In the genomic region with DNA sequence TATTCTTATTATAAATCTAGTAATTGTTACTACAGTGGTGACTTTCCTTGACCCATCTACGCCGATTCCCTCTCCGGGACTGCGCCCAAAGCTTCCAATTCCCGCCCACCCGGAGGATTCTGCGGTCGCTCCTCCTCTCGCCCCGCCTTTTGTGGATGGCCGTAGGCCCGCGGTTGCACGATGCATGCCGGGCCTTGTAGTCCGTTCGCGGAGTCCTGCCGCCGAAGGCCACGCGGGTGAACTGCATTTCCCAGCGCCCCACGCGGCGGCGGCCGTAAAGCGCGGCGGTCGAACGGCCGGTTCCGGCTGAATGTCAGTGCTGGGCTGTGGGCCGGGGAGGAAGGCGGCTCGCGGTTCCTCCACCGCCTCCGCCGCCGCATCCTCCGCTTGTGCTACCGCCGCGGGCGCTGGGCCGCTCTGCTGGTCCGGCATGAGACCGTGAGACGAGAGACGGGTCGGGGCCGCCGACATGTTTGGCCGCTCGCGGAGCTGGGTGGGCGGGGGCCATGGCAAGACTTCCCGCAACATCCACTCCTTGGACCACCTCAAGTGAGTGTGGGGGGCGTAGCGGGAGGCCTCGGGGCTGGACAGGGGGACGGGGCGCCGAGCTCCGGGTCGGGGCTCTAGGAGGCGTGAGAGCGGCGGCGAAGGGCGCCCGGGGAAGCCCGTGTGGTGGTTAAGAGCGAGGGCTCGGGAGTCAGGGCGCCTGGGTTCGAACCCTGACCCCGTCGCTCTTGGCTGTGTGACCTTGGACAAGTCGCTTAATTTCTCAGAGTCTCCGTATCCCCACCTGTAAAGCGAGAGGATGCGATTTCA, we compare ENCODE assay signal across 1 cellular context.
TF ChIP-seq lines count a peak whose summit lies in the region.

A gene with protein sequence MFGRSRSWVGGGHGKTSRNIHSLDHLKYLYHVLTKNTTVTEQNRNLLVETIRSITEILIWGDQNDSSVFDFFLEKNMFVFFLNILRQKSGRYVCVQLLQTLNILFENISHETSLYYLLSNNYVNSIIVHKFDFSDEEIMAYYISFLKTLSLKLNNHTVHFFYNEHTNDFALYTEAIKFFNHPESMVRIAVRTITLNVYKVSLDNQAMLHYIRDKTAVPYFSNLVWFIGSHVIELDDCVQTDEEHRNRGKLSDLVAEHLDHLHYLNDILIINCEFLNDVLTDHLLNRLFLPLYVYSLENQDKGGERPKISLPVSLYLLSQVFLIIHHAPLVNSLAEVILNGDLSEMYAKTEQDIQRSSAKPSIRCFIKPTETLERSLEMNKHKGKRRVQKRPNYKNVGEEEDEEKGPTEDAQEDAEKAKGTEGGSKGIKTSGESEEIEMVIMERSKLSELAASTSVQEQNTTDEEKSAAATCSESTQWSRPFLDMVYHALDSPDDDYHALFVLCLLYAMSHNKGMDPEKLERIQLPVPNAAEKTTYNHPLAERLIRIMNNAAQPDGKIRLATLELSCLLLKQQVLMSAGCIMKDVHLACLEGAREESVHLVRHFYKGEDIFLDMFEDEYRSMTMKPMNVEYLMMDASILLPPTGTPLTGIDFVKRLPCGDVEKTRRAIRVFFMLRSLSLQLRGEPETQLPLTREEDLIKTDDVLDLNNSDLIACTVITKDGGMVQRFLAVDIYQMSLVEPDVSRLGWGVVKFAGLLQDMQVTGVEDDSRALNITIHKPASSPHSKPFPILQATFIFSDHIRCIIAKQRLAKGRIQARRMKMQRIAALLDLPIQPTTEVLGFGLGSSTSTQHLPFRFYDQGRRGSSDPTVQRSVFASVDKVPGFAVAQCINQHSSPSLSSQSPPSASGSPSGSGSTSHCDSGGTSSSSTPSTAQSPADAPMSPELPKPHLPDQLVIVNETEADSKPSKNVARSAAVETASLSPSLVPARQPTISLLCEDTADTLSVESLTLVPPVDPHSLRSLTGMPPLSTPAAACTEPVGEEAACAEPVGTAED (plus strand): TSS at position 316 of the 816 bp plus-strand sequence. CDS start 154 bp downstream, at position 470.

TF ChIP-seq in SK-N-SH, 30 proteins besides CTCF, POLR2A, EP300 and RAD21 (continued from another document):
- TF ChIP-seq, protein P1, sequence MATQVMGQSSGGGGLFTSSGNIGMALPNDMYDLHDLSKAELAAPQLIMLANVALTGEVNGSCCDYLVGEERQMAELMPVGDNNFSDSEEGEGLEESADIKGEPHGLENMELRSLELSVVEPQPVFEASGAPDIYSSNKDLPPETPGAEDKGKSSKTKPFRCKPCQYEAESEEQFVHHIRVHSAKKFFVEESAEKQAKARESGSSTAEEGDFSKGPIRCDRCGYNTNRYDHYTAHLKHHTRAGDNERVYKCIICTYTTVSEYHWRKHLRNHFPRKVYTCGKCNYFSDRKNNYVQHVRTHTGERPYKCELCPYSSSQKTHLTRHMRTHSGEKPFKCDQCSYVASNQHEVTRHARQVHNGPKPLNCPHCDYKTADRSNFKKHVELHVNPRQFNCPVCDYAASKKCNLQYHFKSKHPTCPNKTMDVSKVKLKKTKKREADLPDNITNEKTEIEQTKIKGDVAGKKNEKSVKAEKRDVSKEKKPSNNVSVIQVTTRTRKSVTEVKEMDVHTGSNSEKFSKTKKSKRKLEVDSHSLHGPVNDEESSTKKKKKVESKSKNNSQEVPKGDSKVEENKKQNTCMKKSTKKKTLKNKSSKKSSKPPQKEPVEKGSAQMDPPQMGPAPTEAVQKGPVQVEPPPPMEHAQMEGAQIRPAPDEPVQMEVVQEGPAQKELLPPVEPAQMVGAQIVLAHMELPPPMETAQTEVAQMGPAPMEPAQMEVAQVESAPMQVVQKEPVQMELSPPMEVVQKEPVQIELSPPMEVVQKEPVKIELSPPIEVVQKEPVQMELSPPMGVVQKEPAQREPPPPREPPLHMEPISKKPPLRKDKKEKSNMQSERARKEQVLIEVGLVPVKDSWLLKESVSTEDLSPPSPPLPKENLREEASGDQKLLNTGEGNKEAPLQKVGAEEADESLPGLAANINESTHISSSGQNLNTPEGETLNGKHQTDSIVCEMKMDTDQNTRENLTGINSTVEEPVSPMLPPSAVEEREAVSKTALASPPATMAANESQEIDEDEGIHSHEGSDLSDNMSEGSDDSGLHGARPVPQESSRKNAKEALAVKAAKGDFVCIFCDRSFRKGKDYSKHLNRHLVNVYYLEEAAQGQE (IDR thresholded peaks at IDR 0.05; ENCODE audit: low read depth, low read length) = no peak
- TF ChIP-seq GATA2 (CRISPR knock-in tag; IDR thresholded peaks at IDR 0.05) (no peak), YY1 (IDR thresholded peaks at IDR 0.05; ENCODE audit: low read depth) (peak; percentile 73), FOXJ3 (CRISPR knock-in tag; IDR thresholded peaks at IDR 0.05) (no peak), EZH2phosphoT487 (IDR thresholded peaks at IDR 0.05; ENCODE audit: borderline replicate concordance, low read depth) (no peak), TAF1 (IDR thresholded peaks at IDR 0.05; ENCODE audit: borderline replicate concordance, low read depth, low read length) (peak; percentile 82; the same call in 1 of the 2 replicates), CHD2 (IDR thresholded peaks at IDR 0.05; ENCODE audit: low read length, partially characterized antibody) (peak; percentile 93), TEAD4 (IDR thresholded peaks at IDR 0.05; ENCODE audit: borderline replicate concordance, insufficient read depth) (no peak), NRF1 (IDR thresholded peaks at IDR 0.05; ENCODE audit: low read depth, low read length) (no peak)
- TF ChIP-seq, protein P2, sequence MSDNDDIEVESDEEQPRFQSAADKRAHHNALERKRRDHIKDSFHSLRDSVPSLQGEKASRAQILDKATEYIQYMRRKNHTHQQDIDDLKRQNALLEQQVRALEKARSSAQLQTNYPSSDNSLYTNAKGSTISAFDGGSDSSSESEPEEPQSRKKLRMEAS (IDR thresholded peaks at IDR 0.05; ENCODE audit: low read depth) = no peak
- TF ChIP-seq, protein P3, sequence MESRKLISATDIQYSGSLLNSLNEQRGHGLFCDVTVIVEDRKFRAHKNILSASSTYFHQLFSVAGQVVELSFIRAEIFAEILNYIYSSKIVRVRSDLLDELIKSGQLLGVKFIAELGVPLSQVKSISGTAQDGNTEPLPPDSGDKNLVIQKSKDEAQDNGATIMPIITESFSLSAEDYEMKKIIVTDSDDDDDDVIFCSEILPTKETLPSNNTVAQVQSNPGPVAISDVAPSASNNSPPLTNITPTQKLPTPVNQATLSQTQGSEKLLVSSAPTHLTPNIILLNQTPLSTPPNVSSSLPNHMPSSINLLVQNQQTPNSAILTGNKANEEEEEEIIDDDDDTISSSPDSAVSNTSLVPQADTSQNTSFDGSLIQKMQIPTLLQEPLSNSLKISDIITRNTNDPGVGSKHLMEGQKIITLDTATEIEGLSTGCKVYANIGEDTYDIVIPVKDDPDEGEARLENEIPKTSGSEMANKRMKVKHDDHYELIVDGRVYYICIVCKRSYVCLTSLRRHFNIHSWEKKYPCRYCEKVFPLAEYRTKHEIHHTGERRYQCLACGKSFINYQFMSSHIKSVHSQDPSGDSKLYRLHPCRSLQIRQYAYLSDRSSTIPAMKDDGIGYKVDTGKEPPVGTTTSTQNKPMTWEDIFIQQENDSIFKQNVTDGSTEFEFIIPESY (IDR thresholded peaks at IDR 0.05; ENCODE audit: borderline replicate concordance, low read depth) = peak; percentile 87; the same call in 1 of the 2 replicates
- TF ChIP-seq, protein P4, sequence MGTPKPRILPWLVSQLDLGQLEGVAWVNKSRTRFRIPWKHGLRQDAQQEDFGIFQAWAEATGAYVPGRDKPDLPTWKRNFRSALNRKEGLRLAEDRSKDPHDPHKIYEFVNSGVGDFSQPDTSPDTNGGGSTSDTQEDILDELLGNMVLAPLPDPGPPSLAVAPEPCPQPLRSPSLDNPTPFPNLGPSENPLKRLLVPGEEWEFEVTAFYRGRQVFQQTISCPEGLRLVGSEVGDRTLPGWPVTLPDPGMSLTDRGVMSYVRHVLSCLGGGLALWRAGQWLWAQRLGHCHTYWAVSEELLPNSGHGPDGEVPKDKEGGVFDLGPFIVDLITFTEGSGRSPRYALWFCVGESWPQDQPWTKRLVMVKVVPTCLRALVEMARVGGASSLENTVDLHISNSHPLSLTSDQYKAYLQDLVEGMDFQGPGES (IDR thresholded peaks at IDR 0.05; ENCODE audit: low read depth, low read length) = no peak
- TF ChIP-seq, protein P5, sequence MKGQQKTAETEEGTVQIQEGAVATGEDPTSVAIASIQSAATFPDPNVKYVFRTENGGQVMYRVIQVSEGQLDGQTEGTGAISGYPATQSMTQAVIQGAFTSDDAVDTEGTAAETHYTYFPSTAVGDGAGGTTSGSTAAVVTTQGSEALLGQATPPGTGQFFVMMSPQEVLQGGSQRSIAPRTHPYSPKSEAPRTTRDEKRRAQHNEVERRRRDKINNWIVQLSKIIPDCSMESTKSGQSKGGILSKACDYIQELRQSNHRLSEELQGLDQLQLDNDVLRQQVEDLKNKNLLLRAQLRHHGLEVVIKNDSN (IDR thresholded peaks at IDR 0.05; ENCODE audit: borderline replicate concordance, low read depth) = no peak
- TF ChIP-seq, protein P6, sequence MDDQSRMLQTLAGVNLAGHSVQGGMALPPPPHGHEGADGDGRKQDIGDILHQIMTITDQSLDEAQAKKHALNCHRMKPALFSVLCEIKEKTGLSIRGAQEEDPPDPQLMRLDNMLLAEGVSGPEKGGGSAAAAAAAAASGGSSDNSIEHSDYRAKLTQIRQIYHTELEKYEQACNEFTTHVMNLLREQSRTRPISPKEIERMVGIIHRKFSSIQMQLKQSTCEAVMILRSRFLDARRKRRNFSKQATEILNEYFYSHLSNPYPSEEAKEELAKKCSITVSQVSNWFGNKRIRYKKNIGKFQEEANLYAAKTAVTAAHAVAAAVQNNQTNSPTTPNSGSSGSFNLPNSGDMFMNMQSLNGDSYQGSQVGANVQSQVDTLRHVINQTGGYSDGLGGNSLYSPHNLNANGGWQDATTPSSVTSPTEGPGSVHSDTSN (IDR thresholded peaks at IDR 0.05) = no peak
TF ChIP-seq in SK-N-SH: peak in this region for 7.
